ENCODE assay signal across 8 cellular contexts in the genomic region with DNA sequence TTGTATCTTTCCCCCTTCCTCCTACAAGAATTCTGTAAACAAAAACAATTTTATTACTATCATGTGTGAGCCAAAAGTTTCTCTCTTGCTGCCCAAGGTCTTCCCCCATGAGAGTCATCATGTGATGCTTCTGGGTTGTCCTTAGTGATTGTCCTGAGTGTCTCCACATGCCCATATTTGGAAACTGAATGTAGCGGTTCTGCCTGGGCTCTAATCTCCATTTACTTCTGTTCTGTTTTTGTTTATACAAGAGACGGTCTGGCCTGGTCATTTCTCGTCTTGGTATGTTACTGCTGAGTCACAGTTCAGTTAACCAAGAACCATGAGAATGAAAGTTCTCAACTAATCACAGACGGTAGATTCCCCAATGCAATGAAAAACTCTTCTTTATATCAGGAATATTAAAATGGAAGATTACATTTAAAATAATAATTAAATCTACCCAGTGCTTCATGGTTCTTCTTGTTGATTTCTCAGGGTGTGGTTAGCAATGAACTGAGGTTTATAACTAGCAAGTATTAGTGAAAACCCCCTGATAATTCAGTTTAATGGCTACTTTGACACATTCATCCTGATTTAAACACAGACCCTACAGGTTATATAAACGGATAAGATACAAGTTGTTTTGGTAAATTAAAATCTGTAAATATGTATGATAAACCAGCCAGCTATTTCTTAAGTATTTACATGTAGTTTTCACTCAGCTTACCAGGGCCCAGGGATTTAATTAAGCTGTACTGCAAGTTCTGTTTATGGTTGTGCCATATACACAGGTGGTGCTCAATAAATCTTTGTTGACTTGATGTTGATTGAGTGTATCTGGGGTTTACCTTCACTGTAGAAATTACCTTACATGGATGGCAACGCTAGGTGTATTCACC.
DNase-seq lines count a peak whose midpoint lies in the region; ATAC-seq, FAIRE-seq and TF ChIP-seq lines count a peak whose summit lies in the region.

No MANE protein-coding gene starts in this region.

- no peak for TF ChIP-seq CTCF in thyroid gland (IDR thresholded peaks at IDR 0.05)

- H3K36me3 ChIP-seq in thyroid gland, result no peaks in the 10 kb centered on the region

- 47 to 53% methylated on average over 6 of the region's 6 CpGs for WGBS in thyroid gland, 2 donors

- DNase-seq in ELR (ENCODE audit: low read depth) (peak; percentile 85), RCC 7860 (ENCODE audit: low spot score) (peak; percentile 43), left cardiac atrium (no peak), thyroid gland (peak; percentile 16 to 22), NCI-H1436 (lab: John Stamatoyannopoulos, UW) (no peak), Kasumi-1 (lab: John Stamatoyannopoulos, UW) (no peak)
- no peak for DNase-seq in activated T-cell treated with anti-CD3 and anti-CD28 coated beads, Interleukin-2, amount 50 U/mL, for 48 hours

- peak overlapping the region; percentile 10 to 53 (median 12) for H3K27ac ChIP-seq in thyroid gland

- no peaks in the 10 kb centered on the region for H3K9me3 ChIP-seq in thyroid gland

- intact Hi-C loops in left cardiac atrium (cut with DNase I) (no loop called here), thyroid gland (cut with DNase I) (no loop called here)

- peaks cover 0 to 2% of the 10 kb centered on the region in 2 donors for H3K4me1 ChIP-seq in thyroid gland

- FAIRE-seq in RCC 7860 (lab: Jason Lieb, UNC), result no peak

- peak; percentile 39 for ATAC-seq in HG02642 (IDR thresholded peaks at IDR 0.05; ENCODE audit: poor library complexity, unreplicated experiment)
- ATAC-seq in left cardiac atrium, result peak; percentile 91 to 92

- H3K4me3 ChIP-seq in thyroid gland (replicated peaks in 1 of 3), result no peak overlapping the region

- no peaks in the 10 kb centered on the region for H3K27me3 ChIP-seq in thyroid gland

- TF ChIP-seq POLR2A in thyroid gland (IDR thresholded peaks at IDR 0.05), result no peak

Comparison
In these comparisons a context has a peak if more than half of its experiments do, and no peak if none do; other contexts are left out.
1. DNase-seq: peak in ELR (single experiment), RCC 7860 (single experiment) and thyroid gland (2 of 2); none in left cardiac atrium (single experiment), NCI-H1436 (single experiment), activated T-cell treated with anti-CD3 and anti-CD28 coated beads, Interleukin-2, amount 50 U/mL, for 48 hours (0 of 2) and Kasumi-1 (0 of 2).